ENCODE assay signal across 1 cellular context in the genomic region with DNA sequence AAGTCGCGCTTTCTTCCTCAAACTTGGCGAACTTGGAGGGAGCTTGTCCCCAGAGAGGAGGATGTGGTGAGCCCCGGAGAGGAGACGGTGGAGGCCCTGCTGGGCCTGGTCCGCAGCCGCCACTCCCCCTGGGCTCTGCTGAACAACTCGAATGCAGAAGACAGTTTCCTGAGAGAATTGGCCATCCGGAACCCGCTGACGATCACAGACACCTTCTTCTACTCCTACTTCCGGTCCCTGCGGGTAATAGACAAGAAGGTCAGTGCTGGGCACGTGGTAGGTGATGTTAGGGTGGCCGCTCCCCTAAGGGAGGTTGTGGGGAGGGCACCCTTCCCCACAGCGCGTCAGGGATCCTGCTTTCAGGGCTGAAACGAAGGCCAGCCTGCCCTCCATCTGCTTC.
TF ChIP-seq lines count a peak whose summit lies in the region.

No MANE protein-coding gene starts in this region.

TF ChIP-seq in HepG2, 621 proteins besides CTCF, POLR2A, EP300 and RAD21:
- no peak for TF ChIP-seq FOSL1 (CRISPR knock-in tag; IDR thresholded peaks at IDR 0.05; ENCODE audit: borderline replicate concordance)
- no peak for TF ChIP-seq ZSCAN21 (CRISPR knock-in tag; IDR thresholded peaks at IDR 0.05; ENCODE audit: borderline replicate concordance)
- peak; percentile 16; the same call in 1 of the 2 replicates for TF ChIP-seq ZNF687 (CRISPR knock-in tag; IDR thresholded peaks at IDR 0.05)
- no peak for TF ChIP-seq KLF15 (CRISPR knock-in tag; IDR thresholded peaks at IDR 0.05; ENCODE audit: borderline replicate concordance)
- no peak for TF ChIP-seq GABPA (IDR thresholded peaks at IDR 0.05; ENCODE audit: low read depth, low read length)
- TF ChIP-seq GABPA (CRISPR knock-in tag; IDR thresholded peaks at IDR 0.05; ENCODE audit: low read depth) = peak; percentile 15; the same call in 1 of the 2 replicates
- no peak for TF ChIP-seq ASH2L (IDR thresholded peaks at IDR 0.05; ENCODE audit: insufficient read length, low read depth, low read length)
